17 cellular contexts compared by ENCODE assay signal in genomic region chr21:40471103-40471502, GRCh38.
DNase-seq lines count a peak whose midpoint lies in the region; ATAC-seq, FAIRE-seq and TF ChIP-seq lines count a peak whose summit lies in the region.
"Had no signal": no experiment of that assay in that cellular context is flagged by ENCODE, and none has a peak within 500 bp of the region (broad histone marks: within the 10 kb centered on the region; RNA-seq: fewer than 3 reads in every experiment).

No MANE protein-coding gene starts in this region.

- no peaks in the 10 kb centered on the region for H3K27me3 ChIP-seq in CD8-positive, alpha-beta T cell (ENCODE audit: insufficient read depth, low read length)
- H3K27me3 ChIP-seq: BE2C had no signal

- H3K27ac Mint-ChIP-seq in CD8-positive, alpha-beta T cell, result no peak overlapping the region

- peaks cover 2% of the 10 kb centered on the region for H3K27me3 Mint-ChIP-seq in CD8-positive, alpha-beta T cell (ENCODE audit: low read depth)

- peaks cover 3% of the 10 kb centered on the region for H3K9me3 Mint-ChIP-seq in CD8-positive, alpha-beta T cell

- no peaks in the 10 kb centered on the region for H3K36me3 Mint-ChIP-seq in CD8-positive, alpha-beta T cell

- intact Hi-C loops in CD8-positive, alpha-beta T cell (cut with DNase I, micrococcal nuclease), result no loop called here
- intact Hi-C loops in Right ventricle myocardium superior (cut with DNase I), result no loop called here

- no peak overlapping the region for H3K4me3 Mint-ChIP-seq in CD8-positive, alpha-beta T cell

- no peaks in the 10 kb centered on the region for H3K9me3 ChIP-seq in CD8-positive, alpha-beta T cell (ENCODE audit: low read length)
- H3K9me3 ChIP-seq: BE2C had no signal

- no peaks in the 10 kb centered on the region for H3K36me3 ChIP-seq in CD8-positive, alpha-beta T cell (ENCODE audit: insufficient read depth, low read length)
- H3K36me3 ChIP-seq: BE2C had no signal

- H3K4me1 Mint-ChIP-seq in CD8-positive, alpha-beta T cell (ENCODE audit: low read depth), result no peaks in the 10 kb centered on the region

- TF ChIP-seq POLR2A in NB4 (IDR thresholded peaks at IDR 0.05; ENCODE audit: extremely low read depth, insufficient read length), result no peak
- TF ChIP-seq POLR2A in GM12892 (IDR thresholded peaks at IDR 0.05; ENCODE audit: low read depth, low read length), result no peak

- TF ChIP-seq CTCF in NB4 (IDR thresholded peaks at IDR 0.05; ENCODE audit: low read depth, low read length), result no peak
- no peak for TF ChIP-seq CTCF in CD8-positive, alpha-beta T cell (IDR thresholded peaks at IDR 0.05)

- no peak overlapping the region for H3K4me3 ChIP-seq in NB4 (ENCODE audit: low read depth, low read length)
- no peak overlapping the region for H3K4me3 ChIP-seq in CD8-positive, alpha-beta T cell (ENCODE audit: low read depth, low read length)

- POLR2A ChIA-PET in CD8-positive, alpha-beta T cell (lab: Charles Lee), result no interaction called here

- peak; percentile 9 for DNase-seq in EH (ENCODE audit: low read depth)
- DNase-seq in NB4 (ENCODE audit: low read depth), result peak; percentile 2
- peak; percentile 30 for DNase-seq in UCSD-AML1 (lab: John Stamatoyannopoulos, UW; ENCODE audit: unreplicated experiment)
- peak; percentile 23 for DNase-seq in medulla oblongata (ENCODE audit: extremely low spot score)
- DNase-seq in CD8-positive, alpha-beta T cell, result no peak
- no peak for DNase-seq in Right ventricle myocardium superior
- DNase-seq in GM12892 (ENCODE audit: insufficient read length), result no peak
- DNase-seq: BE2C, DMS 273 treated with DMSO at 0.1 percent for 48 hours, NCI-H1417 treated with DMSO at 0.1 percent for 48 hours, NCI-H2029 treated with DMSO at 0.1 percent for 48 hours, NCI-H524, PC-3 had no signal

- no peak overlapping the region for H3K27ac ChIP-seq in CD8-positive, alpha-beta T cell (ENCODE audit: low read depth, low read length)

- FAIRE-seq in GM12892 (lab: Jason Lieb, UNC), result no peak
- FAIRE-seq: GM18507, HTR-8/SVneo had no signal

- CTCF ChIA-PET in CD8-positive, alpha-beta T cell (lab: Charles Lee), result no interaction called here

- H3K4me1 ChIP-seq in CD8-positive, alpha-beta T cell (ENCODE audit: insufficient read depth, low read length), result no peaks in the 10 kb centered on the region
- H3K4me1 ChIP-seq: BE2C had no signal

- ATAC-seq in CD8-positive, alpha-beta T cell, result no peak
- no peak for ATAC-seq in Right ventricle myocardium superior (ENCODE audit: poor library complexity)
- ATAC-seq in HG03469 (IDR thresholded peaks at IDR 0.05; ENCODE audit: unreplicated experiment), result no peak
- ATAC-seq: HCT116, PC-3 had no signal

Comparison
In these comparisons a context has a peak if more than half of its experiments do, and no peak if none do; other contexts are left out.
1. DNase-seq: peak in EH (single experiment), NB4 (single experiment), UCSD-AML1 (single experiment) and medulla oblongata (single experiment); none in CD8-positive, alpha-beta T cell (0 of 7), Right ventricle myocardium superior (single experiment) and GM12892 (single experiment).